ENCODE assay signal across 32 cellular contexts in genomic region chr12:131314524-131315090, GRCh38.
"Had no signal": no experiment of that assay in that cellular context is flagged by ENCODE, and none has a peak within 500 bp of the region (broad histone marks: within the 10 kb centered on the region; RNA-seq: fewer than 3 reads in every experiment).

No MANE protein-coding gene starts in this region.

- H3K27ac ChIP-seq: adrenal gland, body of pancreas, epithelial cell of prostate, esophagus squamous epithelium, gastroesophageal sphincter, heart left ventricle, VCaP had no signal

- H3K4me3 Mint-ChIP-seq: activated CD4-positive, alpha-beta T cell treated with anti-CD3 and anti-CD28 coated beads, Interleukin-2, amount 10 ng/mL, durations not matched to agents 7 days and 5 days; activated CD8-positive, alpha-beta T cell treated with anti-CD3 and anti-CD28 coated beads for 36 hours; activated naive CD4-positive, alpha-beta T cell treated with anti-CD3 and anti-CD28 coated beads, Interleukin-2, amount 50 U/mL, for 24 hours; activated naive CD8-positive, alpha-beta T cell treated with anti-CD3 and anti-CD28 coated beads for 36 hours; activated naive CD8-positive, alpha-beta T cell treated with anti-CD3 and anti-CD28 coated beads, Interleukin-2, amount 50 U/mL, for 24 hours; activated T-cell treated with anti-CD3 and anti-CD28 coated beads, Interleukin-2, amount 50 U/mL, for 4 hours; activated T-helper 17 cell treated with anti-CD3 and anti-CD28 coated beads, Interleukin-2, amount 50 U/mL, for 72 hours; WTC11 had no signal

- H3K36me3 ChIP-seq: adrenal gland, esophagus squamous epithelium, gastroesophageal sphincter, heart left ventricle had no signal

- ATAC-seq: activated CD8-positive, alpha-beta T cell treated with anti-CD3 and anti-CD28 coated beads for 36 hours; activated naive CD8-positive, alpha-beta T cell treated with anti-CD3 and anti-CD28 coated beads, Interleukin-2, amount 50 U/mL, for 24 hours; activated T-cell treated with anti-CD3 and anti-CD28 coated beads, Interleukin-2, amount 50 U/mL, for 4 hours; activated T-helper 17 cell treated with anti-CD3 and anti-CD28 coated beads, Interleukin-2, amount 50 U/mL, for 72 hours; body of pancreas; gastroesophageal sphincter; heart left ventricle; WTC11 had no signal

- H3K27me3 Mint-ChIP-seq: activated CD4-positive, alpha-beta T cell treated with anti-CD3 and anti-CD28 coated beads, Interleukin-2, amount 10 ng/mL, durations not matched to agents 7 days and 5 days had no signal

- H3K36me3 Mint-ChIP-seq: activated naive CD4-positive, alpha-beta T cell treated with anti-CD3 and anti-CD28 coated beads, Interleukin-2, amount 50 U/mL, for 24 hours; activated naive CD8-positive, alpha-beta T cell treated with anti-CD3 and anti-CD28 coated beads for 36 hours had no signal

- FAIRE-seq: colon, endometrium, endothelial cell of umbilical vein had no signal

- H3K27ac Mint-ChIP-seq: activated CD4-positive, alpha-beta T cell treated with anti-CD3 and anti-CD28 coated beads, Interleukin-2, amount 10 ng/mL, durations not matched to agents 7 days and 5 days; activated CD8-positive, alpha-beta T cell treated with anti-CD3 and anti-CD28 coated beads for 36 hours; activated naive CD4-positive, alpha-beta T cell treated with anti-CD3 and anti-CD28 coated beads, Interleukin-2, amount 50 U/mL, for 24 hours; activated naive CD8-positive, alpha-beta T cell treated with anti-CD3 and anti-CD28 coated beads for 36 hours; activated naive CD8-positive, alpha-beta T cell treated with anti-CD3 and anti-CD28 coated beads, Interleukin-2, amount 50 U/mL, for 24 hours; activated T-helper 17 cell treated with anti-CD3 and anti-CD28 coated beads, Interleukin-2, amount 50 U/mL, for 72 hours; WTC11 had no signal

- H3K9me3 ChIP-seq: adrenal gland, body of pancreas, esophagus squamous epithelium, gastroesophageal sphincter had no signal

- H3K4me1 ChIP-seq: adrenal gland, body of pancreas, esophagus squamous epithelium, gastroesophageal sphincter, heart left ventricle had no signal

- H3K4me3 ChIP-seq: adrenal gland, body of pancreas, esophagus squamous epithelium, gastroesophageal sphincter, heart left ventricle had no signal

- H3K9me3 Mint-ChIP-seq: activated naive CD4-positive, alpha-beta T cell treated with anti-CD3 and anti-CD28 coated beads, Interleukin-2, amount 50 U/mL, for 24 hours had no signal

- H3K4me1 Mint-ChIP-seq: activated CD4-positive, alpha-beta T cell treated with anti-CD3 and anti-CD28 coated beads, Interleukin-2, amount 10 ng/mL, durations not matched to agents 7 days and 5 days had no signal

- H3K27me3 ChIP-seq: adrenal gland, body of pancreas had no signal

- DNase-seq: activated CD4-positive, alpha-beta T cell treated with anti-CD3 and anti-CD28 coated beads for 1 hour; activated CD4-positive, alpha-beta T cell treated with anti-CD3 and anti-CD28 coated beads for 4 hours; activated CD4-positive, alpha-beta T cell treated with anti-CD3 and anti-CD28 coated beads, Interleukin-2, amount 10 ng/mL, durations not matched to agents 7 days and 5 days; activated CD4-positive, alpha-beta T cell treated with anti-CD3 and anti-CD28 coated beads, Interleukin-2, amount 50 U/mL, for 4 hours; activated CD8-positive, alpha-beta memory T cell treated with anti-CD3 and anti-CD28 coated beads for 24 hours; activated CD8-positive, alpha-beta T cell treated with anti-CD3 and anti-CD28 coated beads for 36 hours; activated effector memory CD4-positive, alpha-beta T cell treated with Interleukin-2 at 50 U/mL for 16 hours; activated gamma-delta T cell treated with Interleukin-2 at 50 U/mL for 16 hours; activated naive CD4-positive, alpha-beta T cell treated with Interleukin-2 at 50 U/mL for 16 hours; activated naive CD8-positive, alpha-beta T cell treated with anti-CD3 and anti-CD28 coated beads for 36 hours; activated naive CD8-positive, alpha-beta T cell treated with anti-CD3 and anti-CD28 coated beads, Interleukin-2, amount 50 U/mL, for 24 hours; activated T-cell treated with anti-CD3 and anti-CD28 coated beads, Interleukin-2, amount 50 U/mL, for 4 hours; adrenal gland; amygdala; aorta; body of pancreas; caudate nucleus; cortex of kidney; effector CD8-positive, alpha-beta T cell; esophagus squamous epithelium; foreskin melanocyte; heart left ventricle; T-helper 2 cell had no signal
